Comparison of ENCODE assay signal across 26 cellular contexts in genomic region chr1:21653744-21654100, GRCh38. TPM values are rescaled to one million over a fixed set of nuclear protein-coding genes. Genes with fewer than 3 reads are reported as not detected.
DNase-seq lines count a peak whose midpoint lies in the region; ATAC-seq, FAIRE-seq and TF ChIP-seq lines count a peak whose summit lies in the region.
"Had no signal": no experiment of that assay in that cellular context is flagged by ENCODE, and none has a peak within 500 bp of the region (broad histone marks: within the 10 kb centered on the region; RNA-seq: fewer than 3 reads in every experiment).

No MANE protein-coding gene starts in this region.

- ATAC-seq in A549 (0 out of 6 replicates have a peak, but pooled peaks have one; percentile 12 to 30), natural killer cell (no peak)
- ATAC-seq: gastroesophageal sphincter; psoas muscle; stimulated activated naive CD8-positive, alpha-beta T cell treated with anti-CD3 and anti-CD28 coated beads, Interleukin-15, Interleukin-2, amounts not matched to agents 100 U/mL and 50 U/mL, for 24 hours; WTC11 had no signal

- H3K27me3 Mint-ChIP-seq in activated CD4-positive, alpha-beta T cell treated with anti-CD3 and anti-CD28 coated beads, Interleukin-2, amount 10 ng/mL, durations not matched to agents 7 days and 5 days, result peaks cover 21% of the 10 kb centered on the region
- no peaks in the 10 kb centered on the region for H3K27me3 Mint-ChIP-seq in activated CD4-positive, alpha-beta memory T cell treated with anti-CD3 and anti-CD28 coated beads for 36 hours
- H3K27me3 Mint-ChIP-seq in natural killer cell (ENCODE audit: low read depth in 2 of 2), result peaks cover 15 to 29% of the 10 kb centered on the region in 2 donors

- H3K9me3 ChIP-seq in A549 (no peaks in the 10 kb centered on the region), parathyroid adenoma (ENCODE audit: control insufficient read depth, low read length) (no peaks in the 10 kb centered on the region)
- H3K9me3 ChIP-seq: gastroesophageal sphincter, HAP-1, psoas muscle, transverse colon had no signal

- POLR2A ChIA-PET in A549 (lab: Yijun Ruan, JAX), result no interaction called here
- POLR2A ChIA-PET in activated CD4-positive, alpha-beta T cell treated with anti-CD3 and anti-CD28 coated beads, Interleukin-2, amount 10 ng/mL, durations not matched to agents 7 days and 5 days (lab: Charles Lee), result no interaction called here
- POLR2A ChIA-PET in activated CD4-positive, alpha-beta memory T cell treated with anti-CD3 and anti-CD28 coated beads for 36 hours (lab: Charles Lee), result no interaction called here

- peaks cover 15% of the 10 kb centered on the region for H3K4me1 Mint-ChIP-seq in activated CD4-positive, alpha-beta T cell treated with anti-CD3 and anti-CD28 coated beads, Interleukin-2, amount 10 ng/mL, durations not matched to agents 7 days and 5 days
- H3K4me1 Mint-ChIP-seq in activated CD4-positive, alpha-beta memory T cell treated with anti-CD3 and anti-CD28 coated beads for 36 hours (ENCODE audit: low read depth), result peaks cover 7% of the 10 kb centered on the region
- H3K4me1 Mint-ChIP-seq in natural killer cell, result peaks cover 6 to 18% of the 10 kb centered on the region in 2 donors

- H3K27me3 ChIP-seq in parathyroid adenoma (ENCODE audit: control insufficient read depth, insufficient read depth, low read length) (no peaks in the 10 kb centered on the region), brain microvascular endothelial cell (replicated peaks) (peaks cover 25% of the 10 kb centered on the region)

- no CpG with 5 or more reads among the region's 6 CpGs for WGBS in A549 (ENCODE audit: missing lambda C conversion rate)

- no peaks in the 10 kb centered on the region for H3K9me3 Mint-ChIP-seq in activated CD4-positive, alpha-beta T cell treated with anti-CD3 and anti-CD28 coated beads, Interleukin-2, amount 10 ng/mL, durations not matched to agents 7 days and 5 days
- no peaks in the 10 kb centered on the region for H3K9me3 Mint-ChIP-seq in activated CD4-positive, alpha-beta memory T cell treated with anti-CD3 and anti-CD28 coated beads for 36 hours
- H3K9me3 Mint-ChIP-seq in natural killer cell, result no peaks in the 10 kb centered on the region
- H3K9me3 Mint-ChIP-seq: activated naive CD4-positive, alpha-beta T cell treated with anti-CD3 and anti-CD28 coated beads, Interleukin-2, amount 10 ng/mL, durations not matched to agents 7 days and 5 days; activated T-helper 1 cell treated with anti-CD3 and anti-CD28 coated beads, Interleukin-12 subunit alpha, Interleukin-12 subunit beta, Interleukin-2, Interleukin-4 antibody, amounts not matched to agents 30 ng/mL and 10 ng/mL and 1 ng/mL, durations not matched to agents 14 hours and 24 hours and 36 hours; WTC11 had no signal

- no peak overlapping the region for H2AFZ ChIP-seq in parathyroid adenoma

- no peak overlapping the region for H3K4me3 ChIP-seq in A549
- no peak overlapping the region for H3K4me3 ChIP-seq in parathyroid adenoma (ENCODE audit: low read depth, low read length)
- no peak overlapping the region for H3K4me3 ChIP-seq in brain microvascular endothelial cell (ENCODE audit: low read depth, low read length)
- H3K4me3 ChIP-seq: gastroesophageal sphincter, HAP-1, psoas muscle, transverse colon had no signal

- H3K36me3 Mint-ChIP-seq in activated CD4-positive, alpha-beta T cell treated with anti-CD3 and anti-CD28 coated beads, Interleukin-2, amount 10 ng/mL, durations not matched to agents 7 days and 5 days (ENCODE audit: low read depth), result no peaks in the 10 kb centered on the region
- H3K36me3 Mint-ChIP-seq in activated CD4-positive, alpha-beta memory T cell treated with anti-CD3 and anti-CD28 coated beads for 36 hours, result no peaks in the 10 kb centered on the region
- no peaks in the 10 kb centered on the region for H3K36me3 Mint-ChIP-seq in natural killer cell
- H3K36me3 Mint-ChIP-seq: activated naive CD4-positive, alpha-beta T cell treated with anti-CD3 and anti-CD28 coated beads, Interleukin-2, amount 10 ng/mL, durations not matched to agents 7 days and 5 days; WTC11 had no signal

- TF ChIP-seq RAD21 in A549 (conservative IDR thresholded peaks at IDR 0.05 in 1 of 2, IDR thresholded peaks at IDR 0.05 in 1 of 2), result no peak

- no peak overlapping the region for H3K4me3 Mint-ChIP-seq in activated CD4-positive, alpha-beta T cell treated with anti-CD3 and anti-CD28 coated beads, Interleukin-2, amount 10 ng/mL, durations not matched to agents 7 days and 5 days
- H3K4me3 Mint-ChIP-seq in activated CD4-positive, alpha-beta memory T cell treated with anti-CD3 and anti-CD28 coated beads for 36 hours, result no peak overlapping the region
- no peak overlapping the region for H3K4me3 Mint-ChIP-seq in natural killer cell
- H3K4me3 Mint-ChIP-seq: WTC11 had no signal

- in situ Hi-C loops in brain microvascular endothelial cell (cut with HindIII; ENCODE audit: low pct_ligation_motif_present, low sequenced_read_pairs), result no loop called here

- no peak for TF ChIP-seq POLR2A in A549 (IDR thresholded peaks at IDR 0.05; ENCODE audit: low read length)

- CTCF ChIA-PET in A549 (lab: Yijun Ruan, JAX), result no interaction called here
- CTCF ChIA-PET in activated CD4-positive, alpha-beta T cell treated with anti-CD3 and anti-CD28 coated beads, Interleukin-2, amount 10 ng/mL, durations not matched to agents 7 days and 5 days (lab: Charles Lee), result no interaction called here
- CTCF ChIA-PET in activated CD4-positive, alpha-beta memory T cell treated with anti-CD3 and anti-CD28 coated beads for 36 hours (lab: Charles Lee), result no interaction called here

- H3K36me3 ChIP-seq in parathyroid adenoma (ENCODE audit: control insufficient read depth, insufficient read depth, low read length), result no peaks in the 10 kb centered on the region
- H3K36me3 ChIP-seq in brain microvascular endothelial cell (replicated peaks), result no peaks in the 10 kb centered on the region
- H3K36me3 ChIP-seq: gastroesophageal sphincter, HAP-1, transverse colon had no signal

- DNase-seq in A549 (ENCODE audit: low read depth in 1 of 2, low spot score in 1 of 2) (no peak), amygdala (lab: John Stamatoyannopoulos, UW) (peak in 55 of 56 donors; percentile 36 to 93 (median 83)), hippocampal formation (lab: John Stamatoyannopoulos, UW) (peak; percentile 89), brain microvascular endothelial cell (no peak), natural killer cell (no peak)
- DNase-seq in activated CD4-positive, alpha-beta T cell treated with anti-CD3 and anti-CD28 coated beads, Interleukin-2, amount 10 ng/mL, durations not matched to agents 7 days and 5 days, result no peak
- no peak for DNase-seq in activated CD4-positive, alpha-beta memory T cell treated with anti-CD3 and anti-CD28 coated beads for 36 hours
- DNase-seq: activated naive CD4-positive, alpha-beta T cell treated with anti-CD3 and anti-CD28 coated beads, Interleukin-2, amount 10 ng/mL, durations not matched to agents 7 days and 5 days; DMS79; GDM1; KBM-7; NCI-H1417 treated with DMSO at 0.1 percent for 48 hours; NCI-H2081; NCI-H345; NCI-H748 treated with DMSO at 0.1 percent for 48 hours; stimulated activated naive CD8-positive, alpha-beta T cell treated with anti-CD3 and anti-CD28 coated beads, Interleukin-15, Interleukin-2, amounts not matched to agents 100 U/mL and 50 U/mL, for 24 hours; transverse colon had no signal

- no peak for TF ChIP-seq CTCF in A549 (IDR thresholded peaks at IDR 0.05)
- no peak for TF ChIP-seq CTCF in parathyroid adenoma (IDR thresholded peaks at IDR 0.05)
- no peak for TF ChIP-seq CTCF in brain microvascular endothelial cell (IDR thresholded peaks at IDR 0.05; ENCODE audit: low read depth, low read length, missing control alignments)
- no peak for TF ChIP-seq CTCF in natural killer cell (IDR thresholded peaks at IDR 0.05)

- no peak overlapping the region for H3K9ac ChIP-seq in parathyroid adenoma

- H3K4me1 ChIP-seq in A549, result peaks cover 40% of the 10 kb centered on the region
- H3K4me1 ChIP-seq in parathyroid adenoma, result peaks cover 14% of the 10 kb centered on the region

- no peak overlapping the region for H3K27ac Mint-ChIP-seq in activated CD4-positive, alpha-beta T cell treated with anti-CD3 and anti-CD28 coated beads, Interleukin-2, amount 10 ng/mL, durations not matched to agents 7 days and 5 days
- no peak overlapping the region for H3K27ac Mint-ChIP-seq in activated CD4-positive, alpha-beta memory T cell treated with anti-CD3 and anti-CD28 coated beads for 36 hours
- no peak overlapping the region for H3K27ac Mint-ChIP-seq in natural killer cell
- H3K27ac Mint-ChIP-seq: activated naive CD4-positive, alpha-beta T cell treated with anti-CD3 and anti-CD28 coated beads, Interleukin-2, amount 10 ng/mL, durations not matched to agents 7 days and 5 days; activated T-helper 1 cell treated with anti-CD3 and anti-CD28 coated beads, Interleukin-12 subunit alpha, Interleukin-12 subunit beta, Interleukin-2, Interleukin-4 antibody, amounts not matched to agents 30 ng/mL and 10 ng/mL and 1 ng/mL, durations not matched to agents 14 hours and 24 hours and 36 hours; WTC11 had no signal

- intact Hi-C loops in activated CD4-positive, alpha-beta memory T cell treated with anti-CD3 and anti-CD28 coated beads for 36 hours (cut with micrococcal nuclease), result no loop called here
- intact Hi-C loops in natural killer cell (cut with micrococcal nuclease), result loop anchor here (10.0 kb wide), 1 partner anchor 399 kb away; no protein-coding TSS in a partner anchor

- FAIRE-seq in A549 (lab: Jason Lieb, UNC), result no peak
- FAIRE-seq: HTR-8/SVneo, keratinocyte, RCC 7860 had no signal

- no peaks in the 10 kb centered on the region for H3K79me2 ChIP-seq in parathyroid adenoma

- no peak for TF ChIP-seq EP300 in A549 (IDR thresholded peaks at IDR 0.05)

- H3K4me2 ChIP-seq in A549 (no peak overlapping the region), parathyroid adenoma (ENCODE audit: low read length) (no peak overlapping the region)

- H3K27ac ChIP-seq in A549 (no peak overlapping the region; a peak in 1 of 6 replicates), parathyroid adenoma (peak overlapping the region; percentile 56), brain microvascular endothelial cell (no peak overlapping the region)
- H3K27ac ChIP-seq: gastroesophageal sphincter, psoas muscle, transverse colon had no signal

TF ChIP-seq in A549, 52 proteins besides CTCF, POLR2A, EP300 and RAD21 (continues in another document):
- TF ChIP-seq SREBF2 (IDR thresholded peaks at IDR 0.05) (no peak), MYC (IDR thresholded peaks at IDR 0.05; ENCODE audit: borderline replicate concordance, low read length) (no peak), RARB (CRISPR knock-in tag; IDR thresholded peaks at IDR 0.05) (no peak)

RNA-seq across cellular contexts. Expression of gene RAP1GAP, which starts 15.4 kb away (rescaled TPM):
- polyA plus RNA-seq in A549 (2011; rRNA removed) (16.7 and 21.4 TPM in 2 replicates), A549 (2017; fragmentation: RNase III; extraction: RNeasy Plus Mini Kit Qiagen cat#74134 plus additional on column Dnase treatment) (4.3 to 5.4 TPM (median 5.1 TPM) in 3 replicates)
- polyA plus RNA-seq in A549 (2012; cell fraction: cytosol; rRNA removed), result 8.2 and 10.2 TPM in 2 replicates
- polyA plus RNA-seq in A549 (2012; cell fraction: nucleus; rRNA removed), result 11.6 and 12.4 TPM in 2 replicates
- 24.1 and 28.7 TPM in 2 replicates for polyA minus RNA-seq in A549 (2011; rRNA and poly(A)+ RNA removed)
- under 1 TPM; 0.17 to 0.32 TPM for total RNA-seq in activated CD4-positive, alpha-beta T cell treated with anti-CD3 and anti-CD28 coated beads, Interleukin-2, amount 10 ng/mL, durations not matched to agents 7 days and 5 days
- total RNA-seq in activated CD4-positive, alpha-beta memory T cell treated with anti-CD3 and anti-CD28 coated beads for 36 hours, result 1 to 10 TPM; 1.1 to 1.7 TPM
- total RNA-seq in natural killer cell, result 1 to 10 TPM in 1 of 3 donors, under 1 TPM in 1, not detected in 1; 0.47 to 1.1 TPM

Comparison
In these comparisons a context has a peak if more than half of its experiments do, and no peak if none do; other contexts are left out.
1. ATAC-seq: peak in A549 (2 of 2); none in natural killer cell (0 of 3).
2. DNase-seq: peak in amygdala (55 of 56) and hippocampal formation (2 of 2); none in A549 (0 of 2), brain microvascular endothelial cell (single experiment), activated CD4-positive, alpha-beta T cell treated with anti-CD3 and anti-CD28 coated beads, Interleukin-2, amount 10 ng/mL, durations not matched to agents 7 days and 5 days (single experiment), activated CD4-positive, alpha-beta memory T cell treated with anti-CD3 and anti-CD28 coated beads for 36 hours (single experiment) and natural killer cell (single experiment).